8 cellular contexts compared by ENCODE assay signal in genomic region chr9:128689820-128690683, GRCh38. TPM values are rescaled to one million over a fixed set of nuclear protein-coding genes. Genes with fewer than 3 reads are reported as not detected.
DNase-seq lines count a peak whose midpoint lies in the region; ATAC-seq, FAIRE-seq and TF ChIP-seq lines count a peak whose summit lies in the region.

No MANE protein-coding gene starts in this region.

- H3K9me3 ChIP-seq in HUES48 (ENCODE audit: control insufficient read depth, insufficient read depth, low read length) = no peaks in the 10 kb centered on the region

- TF ChIP-seq CTCF in GM06990 (IDR thresholded peaks at IDR 0.05; ENCODE audit: insufficient read depth, low read length, poor library complexity, severe bottlenecking) (no peak), bronchial epithelial cell (IDR thresholded peaks at IDR 0.05; ENCODE audit: insufficient read depth, low read length, severe bottlenecking) (no peak), kidney epithelial cell (IDR thresholded peaks at IDR 0.05; ENCODE audit: insufficient read depth, low read length, poor library complexity, severe bottlenecking) (no peak)

- peaks cover 16% of the 10 kb centered on the region; the same call in 1 of the 2 replicates for H3K4me1 ChIP-seq in HUES48 (ENCODE audit: control insufficient read depth, insufficient read depth, low read length)

- peak overlapping the region; percentile 95 for H3K4me3 ChIP-seq in GM06990 (replicated peaks; ENCODE audit: low read depth, low read length)
- H3K4me3 ChIP-seq in HUES48 (ENCODE audit: low read depth, low read length) = peak overlapping the region; percentile 94
- peak overlapping the region; percentile 82 for H3K4me3 ChIP-seq in bronchial epithelial cell (ENCODE audit: low read depth, low read length)
- peak overlapping the region; percentile 95 for H3K4me3 ChIP-seq in kidney epithelial cell (ENCODE audit: low read depth, low read length)

- H3K9ac ChIP-seq in HUES48 (ENCODE audit: low read depth, low read length) = peak overlapping the region; percentile 93

- DNase-seq in GM06990 (ENCODE audit: extremely low read depth, insufficient read length) = peak; percentile 48
- peak; percentile 56 for DNase-seq in T-helper 9 cell
- DNase-seq in bronchial epithelial cell (ENCODE audit: low read depth) = no peak
- no peak for DNase-seq in kidney epithelial cell (ENCODE audit: low read depth)
- peak; percentile 40 for DNase-seq in stimulated activated CD4-positive, alpha-beta T cell treated with anti-CD3 and anti-CD28 coated beads, Interleukin-1b, Interleukin-23, amount 100 ng/mL, for 48 hours
- DNase-seq in cerebellar nuclear complex (lab: John Stamatoyannopoulos, UW) = no peak

- no peak for FAIRE-seq in bronchial epithelial cell (lab: Jason Lieb, UNC)

- H3K27ac ChIP-seq in HUES48 (ENCODE audit: low read depth, low read length) = peak overlapping the region; percentile 88

- peaks cover 2% of the 10 kb centered on the region; the same call in 1 of the 2 replicates for H3K36me3 ChIP-seq in GM06990 (ENCODE audit: control insufficient read depth, insufficient read depth, low read length)
- H3K36me3 ChIP-seq in HUES48 (ENCODE audit: control insufficient read depth, insufficient read depth, low read length) = peaks cover 59% of the 10 kb centered on the region
- peaks cover 15% of the 10 kb centered on the region for H3K36me3 ChIP-seq in bronchial epithelial cell (ENCODE audit: control insufficient read depth, insufficient read depth, low read length)
- peaks cover 1% of the 10 kb centered on the region for H3K36me3 ChIP-seq in kidney epithelial cell (ENCODE audit: control insufficient read depth, insufficient read depth, low read length)

- ATAC-seq in HG02973 (IDR thresholded peaks at IDR 0.05; ENCODE audit: unreplicated experiment) = no peak

- no peaks in the 10 kb centered on the region for H3K27me3 ChIP-seq in GM06990 (replicated peaks; ENCODE audit: control insufficient read depth, insufficient read depth, low read length)
- no peaks in the 10 kb centered on the region for H3K27me3 ChIP-seq in HUES48 (ENCODE audit: control insufficient read depth, insufficient read depth, low read length)
- no peaks in the 10 kb centered on the region for H3K27me3 ChIP-seq in bronchial epithelial cell (ENCODE audit: control insufficient read depth, insufficient read depth, low read length)
- no peaks in the 10 kb centered on the region for H3K27me3 ChIP-seq in kidney epithelial cell (ENCODE audit: control insufficient read depth, insufficient read depth, low read length)

RNA-seq across cellular contexts. Expression of gene SET, which starts 1.0 kb away (rescaled TPM):
- total RNA-seq in bronchial epithelial cell (717 and 775 TPM in 2 replicates), kidney epithelial cell (404 and 663 TPM in 2 replicates)

RNA-seq across cellular contexts. Expression of gene PKN3, which starts 12.3 kb away (rescaled TPM):
- total RNA-seq in bronchial epithelial cell (1.5 and 2.1 TPM in 2 replicates), kidney epithelial cell (4.6 and 9.5 TPM in 2 replicates)

RNA-seq across cellular contexts. Expression of gene DYNC2I2, which starts 33.4 kb away (rescaled TPM):
- total RNA-seq in bronchial epithelial cell (27.4 and 33.7 TPM in 2 replicates), kidney epithelial cell (56.1 and 72.5 TPM in 2 replicates)

RNA-seq across cellular contexts. Expression of gene ZDHHC12, which starts 33.9 kb away (rescaled TPM):
- total RNA-seq in bronchial epithelial cell (27.4 and 46.0 TPM in 2 replicates), kidney epithelial cell (96.3 and 104 TPM in 2 replicates)

Comparison
In these comparisons a context has a peak if more than half of its experiments do, and no peak if none do; other contexts are left out.
1. DNase-seq: peak in GM06990 (single experiment), T-helper 9 cell (single experiment) and stimulated activated CD4-positive, alpha-beta T cell treated with anti-CD3 and anti-CD28 coated beads, Interleukin-1b, Interleukin-23, amount 100 ng/mL, for 48 hours (single experiment); none in bronchial epithelial cell (single experiment), kidney epithelial cell (single experiment) and cerebellar nuclear complex (0 of 2).
2. Peak in every context shown above with its lines, with median percentiles within 50 percentile points of each other: H3K4me3 ChIP-seq.